8 cellular contexts compared by ENCODE assay signal in genomic region chr14:94748667-94749347, GRCh38. TPM values are rescaled to one million over a fixed set of nuclear protein-coding genes. Genes with fewer than 3 reads are reported as not detected.
DNase-seq lines count a peak whose midpoint lies in the region; ATAC-seq and TF ChIP-seq lines count a peak whose summit lies in the region.
"Had no signal": no experiment of that assay in that cellular context is flagged by ENCODE, and none has a peak within 500 bp of the region (broad histone marks: within the 10 kb centered on the region; RNA-seq: fewer than 3 reads in every experiment).

No MANE protein-coding gene starts in this region.

- H3K4me3 ChIP-seq in gastrocnemius medialis, result no peak overlapping the region
- H3K4me3 ChIP-seq: SJSA1 had no signal

- H3K27ac ChIP-seq in gastrocnemius medialis, result no peak overlapping the region
- H3K27ac ChIP-seq: SJSA1 had no signal

- no peak for TF ChIP-seq POLR2A in gastrocnemius medialis (IDR thresholded peaks at IDR 0.05)

- in situ Hi-C loops in gastrocnemius medialis (cut with MboI; ENCODE audit: low sequenced_read_pairs in 4 of 4), result no loop called here

- peak; percentile 3 for DNase-seq in EH (ENCODE audit: low read depth)
- peak; percentile 73 for DNase-seq in kidney tubule cell (ENCODE audit: low spot score)
- DNase-seq in gastrocnemius medialis, result no peak
- no peak for DNase-seq in NCI-H2029 (lab: John Stamatoyannopoulos, UW)

- no peaks in the 10 kb centered on the region for H3K36me3 ChIP-seq in gastrocnemius medialis
- H3K36me3 ChIP-seq: SJSA1 had no signal

- no peaks in the 10 kb centered on the region for H3K9me3 ChIP-seq in gastrocnemius medialis
- H3K9me3 ChIP-seq: SJSA1 had no signal

- H3K4me1 ChIP-seq in gastrocnemius medialis, result no peaks in the 10 kb centered on the region
- H3K4me1 ChIP-seq: SJSA1 had no signal

- peak in 2 of 5 experiments; percentile 24 to 39 for TF ChIP-seq CTCF in gastrocnemius medialis (IDR thresholded peaks at IDR 0.05 in 4 of 5, conservative IDR thresholded peaks at IDR 0.05 in 1 of 5)

- ATAC-seq in HG02943 (IDR thresholded peaks at IDR 0.05; ENCODE audit: low read depth, unreplicated experiment), result peak; percentile 59
- ATAC-seq in SK-N-SH treated with all-trans-retinoic acid at 6 μM for 48 hours, result peak; percentile 85
- no peak for ATAC-seq in gastrocnemius medialis
- no peak for ATAC-seq in HG03520 (IDR thresholded peaks at IDR 0.05; ENCODE audit: unreplicated experiment)

- intact Hi-C loops in gastrocnemius medialis (cut with DNase I; ENCODE audit: low total_unique reads), result no loop called here

- peaks cover 0 to 4% (median 0%) of the 10 kb centered on the region in 3 donors for H3K27me3 ChIP-seq in gastrocnemius medialis
- H3K27me3 ChIP-seq: SJSA1 had no signal

TF ChIP-seq in SK-N-SH treated with all-trans-retinoic acid at 6 μM for 48 hours, 23 proteins besides CTCF, POLR2A, EP300 and RAD21:
- TF ChIP-seq ZNF70 (CRISPR knock-in tag; IDR thresholded peaks at IDR 0.05) (peak; percentile 56; the same call in 1 of the 2 replicates), CSDC2 (CRISPR knock-in tag; IDR thresholded peaks at IDR 0.05) (no peak), ESRRG (CRISPR knock-in tag; IDR thresholded peaks at IDR 0.05) (no peak), BACH2 (CRISPR knock-in tag; IDR thresholded peaks at IDR 0.05; ENCODE audit: borderline replicate concordance) (no peak), CREB5 (CRISPR knock-in tag; IDR thresholded peaks at IDR 0.05; ENCODE audit: low read depth) (no peak)
TF ChIP-seq in SK-N-SH treated with all-trans-retinoic acid at 6 μM for 48 hours: peak in this region for 1.

RNA-seq across cellular contexts. Expression of gene GSC, which starts 21.1 kb away (rescaled TPM):
- total RNA-seq in gastrocnemius medialis, result 1 to 10 TPM; 1.1 to 6.9 (median 3.2) TPM

Comparison
In these comparisons a context has a peak if more than half of its experiments do, and no peak if none do; other contexts are left out.
1. DNase-seq: peak in EH (single experiment) and kidney tubule cell (single experiment); none in gastrocnemius medialis (0 of 2) and NCI-H2029 (single experiment).
2. ATAC-seq: peak in HG02943 (single experiment) and SK-N-SH treated with all-trans-retinoic acid at 6 μM for 48 hours (single experiment); none in gastrocnemius medialis (0 of 2) and HG03520 (single experiment).